In genomic region chr19:36041831-36042230, GRCh38 we compare ENCODE assay signal across 9 cellular contexts. TPM values are rescaled to one million over a fixed set of nuclear protein-coding genes. Genes with fewer than 3 reads are reported as not detected.
DNase-seq lines count a peak whose midpoint lies in the region; ATAC-seq, FAIRE-seq and TF ChIP-seq lines count a peak whose summit lies in the region.
"Had no signal": no experiment of that assay in that cellular context is flagged by ENCODE, and none has a peak within 500 bp of the region (broad histone marks: within the 10 kb centered on the region; RNA-seq: fewer than 3 reads in every experiment).

No MANE protein-coding gene starts in this region.

- H3K27ac ChIP-seq in A673 (ENCODE audit: low read depth, low read length, poor library complexity, severe bottlenecking) (peak overlapping the region; percentile 48), muscle layer of duodenum (ENCODE audit: low read length) (peak overlapping the region; percentile 45)

- H3K36me3 ChIP-seq in A673 (ENCODE audit: insufficient read depth, low read length, poor library complexity, severe bottlenecking) (no peaks in the 10 kb centered on the region), muscle layer of duodenum (ENCODE audit: control insufficient read depth in 1 of 2, insufficient read depth in 2 of 2, low read length in 2 of 2) (peaks cover 3 to 9% of the 10 kb centered on the region in 2 donors)

- intact Hi-C loops in A673 (cut with micrococcal nuclease; ENCODE audit: unreplicated experiment) = no loop called here

- H3K4me1 ChIP-seq in A673 (ENCODE audit: insufficient read depth, low read length, poor library complexity, severe bottlenecking) = no peaks in the 10 kb centered on the region
- peaks cover 4 to 27% of the 10 kb centered on the region in 2 donors for H3K4me1 ChIP-seq in muscle layer of duodenum (ENCODE audit: control insufficient read depth in 1 of 2, insufficient read depth in 2 of 2, low read length in 2 of 2)

- H3K9me3 Mint-ChIP-seq in immature natural killer cell = no peaks in the 10 kb centered on the region
- H3K9me3 Mint-ChIP-seq: CD4-positive, alpha-beta memory T cell had no signal

- DNase-seq in A673 (ENCODE audit: low spot score) (peak; percentile 45), HTR-8/SVneo (ENCODE audit: insufficient read length, low spot score) (peak; percentile 30), epithelial cell of proximal tubule (ENCODE audit: low read depth) (peak; percentile 68), AML-193 (lab: John Stamatoyannopoulos, UW) (no peak), immature natural killer cell (no peak)
- DNase-seq: CD4-positive, alpha-beta memory T cell had no signal

- H3K4me1 Mint-ChIP-seq in immature natural killer cell = peaks cover 8 to 12% of the 10 kb centered on the region in 2 donors

- H3K4me3 Mint-ChIP-seq in immature natural killer cell = no peak overlapping the region
- H3K4me3 Mint-ChIP-seq: CD4-positive, alpha-beta memory T cell had no signal

- CTCF ChIA-PET in A673 (lab: Charles Lee) = no interaction called here

- no peak overlapping the region for H3K27ac Mint-ChIP-seq in immature natural killer cell

- peak; percentile 85 for FAIRE-seq in HTR-8/SVneo (lab: Jason Lieb, UNC)

- BruUV-seq in A673 (replicated peaks; lab: Mats Ljungman, UMichigan) = no TSS peak

- H3K9me3 ChIP-seq in A673 (ENCODE audit: low read depth, low read length, poor library complexity, severe bottlenecking) (no peaks in the 10 kb centered on the region), muscle layer of duodenum (ENCODE audit: control insufficient read depth in 1 of 2, low read length in 2 of 2) (no peaks in the 10 kb centered on the region)

- TF ChIP-seq CTCF in A673 (conservative IDR thresholded peaks at IDR 0.05; ENCODE audit: low read depth, low read length) (no peak), epithelial cell of proximal tubule (conservative IDR thresholded peaks at IDR 0.05; ENCODE audit: low read depth, low read length) (no peak)

- no peaks in the 10 kb centered on the region for H3K27me3 ChIP-seq in A673 (replicated peaks; ENCODE audit: insufficient read depth, low read depth, low read length, poor library complexity)
- no peaks in the 10 kb centered on the region for H3K27me3 ChIP-seq in muscle layer of duodenum (ENCODE audit: low read depth, low read length)

- peaks cover 2 to 6% (median 2%) of the 10 kb centered on the region in 3 donors for H3K27me3 Mint-ChIP-seq in immature natural killer cell (ENCODE audit: low read depth in 3 of 3)
- H3K27me3 Mint-ChIP-seq: CD4-positive, alpha-beta memory T cell had no signal

- H3K36me3 Mint-ChIP-seq in immature natural killer cell = peaks cover 4 to 11% (median 10%) of the 10 kb centered on the region in 3 donors

- H3K4me3 ChIP-seq in A673 (ENCODE audit: low read depth, low read length, poor library complexity, severe bottlenecking) (no peak overlapping the region), epithelial cell of proximal tubule (ENCODE audit: low read depth, low read length) (no peak overlapping the region), muscle layer of duodenum (ENCODE audit: low read depth in 1 of 2, low read length in 2 of 2) (no peak overlapping the region)

- POLR2A ChIA-PET in A673 (lab: Charles Lee; ENCODE audit: low non-redundant PET) = interaction anchor here (0.8 kb wide), 1 partner anchor 12 kb away, joined by 3 read pairs; no protein-coding TSS in a partner anchor

- ATAC-seq in GM18868 (IDR thresholded peaks at IDR 0.05; ENCODE audit: unreplicated experiment) (no peak), HG03135 (IDR thresholded peaks at IDR 0.05; ENCODE audit: unreplicated experiment) (no peak)

RNA-seq across cellular contexts. Expression of gene CLIP3, which starts 9.2 kb away (rescaled TPM):
- 9.2 and 15.8 TPM in 2 replicates for total RNA-seq in A673 (2021)
- total RNA-seq in epithelial cell of proximal tubule = 0.51 and 4.3 TPM in 2 replicates
- polyA plus RNA-seq in immature natural killer cell = under 1 TPM in 2 of 3 donors, not detected in 1; 0.07 to 0.55 TPM

RNA-seq across cellular contexts. Expression of gene THAP8, which starts 12.3 kb away (rescaled TPM):
- total RNA-seq in A673 (2021) (4.6 and 5.4 TPM in 2 replicates), epithelial cell of proximal tubule (3.3 and 7.0 TPM in 2 replicates)
- 10 to 100 TPM in 2 of 3 donors, 1 to 10 TPM in 1; 3.2 to 10.7 (median 10.1) TPM for polyA plus RNA-seq in immature natural killer cell

RNA-seq across cellular contexts. Expression of gene WDR62, which starts 12.9 kb away (rescaled TPM):
- total RNA-seq in A673 (2021) (39.8 and 40.4 TPM in 2 replicates), epithelial cell of proximal tubule (12.7 and 20.7 TPM in 2 replicates)
- under 1 TPM in 2 of 3 donors, not detected in 1; 0.12 to 0.77 TPM for polyA plus RNA-seq in immature natural killer cell

RNA-seq across cellular contexts. Expression of gene ALKBH6, which starts 27.8 kb away (rescaled TPM):
- 20.1 and 27.7 TPM in 2 replicates for total RNA-seq in A673 (2021)
- total RNA-seq in epithelial cell of proximal tubule = 24.3 and 39.7 TPM in 2 replicates
- polyA plus RNA-seq in immature natural killer cell = 10 to 100 TPM; 27.2 to 34.6 (median 30.0) TPM

RNA-seq across cellular contexts. Expression of gene SYNE4, which starts 33.2 kb away (rescaled TPM):
- total RNA-seq in A673 (2021) = 0.70 TPM in 1 of 2 replicates, not detected in the other
- total RNA-seq in epithelial cell of proximal tubule = 4.4 and 5.3 TPM in 2 replicates
- not detected for polyA plus RNA-seq in immature natural killer cell

Comparison
In these comparisons a context has a peak if more than half of its experiments do, and no peak if none do; other contexts are left out.
1. DNase-seq: peak in A673 (single experiment), HTR-8/SVneo (single experiment) and epithelial cell of proximal tubule (single experiment); none in AML-193 (0 of 2) and immature natural killer cell (0 of 3).